ENCODE assay signal across 21 cellular contexts in genomic region chr2:194380011-194380410, GRCh38.
DNase-seq lines count a peak whose midpoint lies in the region; ATAC-seq and TF ChIP-seq lines count a peak whose summit lies in the region.
"Had no signal": no experiment of that assay in that cellular context is flagged by ENCODE, and none has a peak within 500 bp of the region (broad histone marks: within the 10 kb centered on the region; RNA-seq: fewer than 3 reads in every experiment).

No MANE protein-coding gene starts in this region.

- no peaks in the 10 kb centered on the region for H3K27me3 Mint-ChIP-seq in T-helper 2 cell treated with Interferon-gamma antibody and Interleukin-4, amounts not matched to agents 5 μg/mL and 100 μg/mL, for 36 hours (ENCODE audit: low read depth)

- no peak overlapping the region for H3K27ac Mint-ChIP-seq in T-helper 2 cell treated with Interferon-gamma antibody and Interleukin-4, amounts not matched to agents 5 μg/mL and 100 μg/mL, for 36 hours

- no peaks in the 10 kb centered on the region for H3K4me1 Mint-ChIP-seq in T-helper 2 cell treated with Interferon-gamma antibody and Interleukin-4, amounts not matched to agents 5 μg/mL and 100 μg/mL, for 36 hours (ENCODE audit: low read depth)

- no peak overlapping the region for H3K4me3 Mint-ChIP-seq in T-helper 2 cell treated with Interferon-gamma antibody and Interleukin-4, amounts not matched to agents 5 μg/mL and 100 μg/mL, for 36 hours

- H3K4me3 ChIP-seq in GM12865 (ENCODE audit: low read depth, low read length) = no peak overlapping the region
- H3K4me3 ChIP-seq: esophagus squamous epithelium, left ventricle myocardium inferior, mucosa of descending colon, tibial nerve had no signal

- TF ChIP-seq CTCF in GM12865 (IDR thresholded peaks at IDR 0.05; ENCODE audit: insufficient read depth, low read depth, low read length, missing control alignments) = no peak

- ATAC-seq in GM19023 (IDR thresholded peaks at IDR 0.05; ENCODE audit: unreplicated experiment) (peak; percentile 58), GM21723 (IDR thresholded peaks at IDR 0.05; ENCODE audit: unreplicated experiment) (peak; percentile 64), HG03159 (IDR thresholded peaks at IDR 0.05; ENCODE audit: unreplicated experiment) (peak; percentile 72), HG03108 (IDR thresholded peaks at IDR 0.05; ENCODE audit: unreplicated experiment) (no peak)
- ATAC-seq: mucosa of descending colon had no signal

- H3K9me3 Mint-ChIP-seq in T-helper 2 cell treated with Interferon-gamma antibody and Interleukin-4, amounts not matched to agents 5 μg/mL and 100 μg/mL, for 36 hours = peaks cover 20% of the 10 kb centered on the region

- H3K36me3 Mint-ChIP-seq in T-helper 2 cell treated with Interferon-gamma antibody and Interleukin-4, amounts not matched to agents 5 μg/mL and 100 μg/mL, for 36 hours (ENCODE audit: low read depth) = no peaks in the 10 kb centered on the region

- peak; percentile 30 for DNase-seq in GM12865 (ENCODE audit: low read depth)
- no peak for DNase-seq in T-helper 2 cell treated with Interferon-gamma antibody and Interleukin-4, amounts not matched to agents 5 μg/mL and 100 μg/mL, for 36 hours (ENCODE audit: low spot score)
- no peak for DNase-seq in NCI-H1417 treated with DMSO at 0.1 percent for 48 hours (lab: John Stamatoyannopoulos, UW)
- DNase-seq in NCI-H1105 (lab: John Stamatoyannopoulos, UW) = no peak
- DNase-seq: 8988T; activated CD4-positive, alpha-beta T cell treated with anti-CD3 and anti-CD28 coated beads for 4 hours; activated CD8-positive, alpha-beta memory T cell treated with anti-CD3 and anti-CD28 coated beads, Interleukin-2, amount 50 U/mL, for 4 hours; aorta; BE2C; cerebellar nuclear complex; effector CD8-positive, alpha-beta T cell; esophagus squamous epithelium; left ventricle myocardium inferior; mucosa of descending colon; NCI-H2081 treated with DMSO at 0.1 percent for 48 hours; NCI-H524 treated with DMSO at 0.1 percent for 48 hours had no signal
